ENCODE assay signal across 8 cellular contexts in genomic region chr14:77139540-77140342, GRCh38.
DNase-seq lines count a peak whose midpoint lies in the region; ATAC-seq and TF ChIP-seq lines count a peak whose summit lies in the region.

No MANE protein-coding gene starts in this region.

- ATAC-seq in GM19395 (IDR thresholded peaks at IDR 0.05; ENCODE audit: unreplicated experiment): no peak

- DNase-seq in AG09319 (ENCODE audit: extremely low read depth, low read depth) (no peak), GM13976 (ENCODE audit: low spot score) (peak; percentile 79), NCI-H526 treated with DMSO at 0.1 percent for 48 hours (lab: John Stamatoyannopoulos, UW) (peak; percentile 42), hypothalamus (lab: John Stamatoyannopoulos, UW) (peak in 31 of 51 donors; percentile 12 to 72 (median 28)), middle frontal gyrus (ENCODE audit: extremely low spot score, low spot score) (no peak)
- peak; percentile 17 for DNase-seq in activated gamma-delta T cell treated with anti-CD3 and anti-CD28 coated beads, Interleukin-2, amount 50 U/mL, for 16 hours (ENCODE audit: low read depth)
- peak; percentile 46 for DNase-seq in stimulated activated CD4-positive, alpha-beta T cell treated with anti-CD3 and anti-CD28 coated beads, Interleukin-1b, Interleukin-23, amount 100 ng/mL, for 48 hours

- TF ChIP-seq CTCF in AG09319 (IDR thresholded peaks at IDR 0.05; ENCODE audit: low read depth, low read length) (peak; percentile 35), GM13976 (IDR thresholded peaks at IDR 0.05; ENCODE audit: borderline replicate concordance, control extremely low read depth, extremely low read depth, insufficient read depth, missing control alignments) (peak; percentile 29)

- in situ Hi-C loops in GM13976 (cut with MboI; ENCODE audit: low sequenced_read_pairs, unreplicated experiment): no loop called here

Comparison
In these comparisons a context has a peak if more than half of its experiments do, and no peak if none do; other contexts are left out.
1. DNase-seq: peak in GM13976 (single experiment), NCI-H526 treated with DMSO at 0.1 percent for 48 hours (single experiment), activated gamma-delta T cell treated with anti-CD3 and anti-CD28 coated beads, Interleukin-2, amount 50 U/mL, for 16 hours (single experiment), hypothalamus (31 of 51) and stimulated activated CD4-positive, alpha-beta T cell treated with anti-CD3 and anti-CD28 coated beads, Interleukin-1b, Interleukin-23, amount 100 ng/mL, for 48 hours (single experiment); none in AG09319 (single experiment) and middle frontal gyrus (single experiment).